In the genomic region with DNA sequence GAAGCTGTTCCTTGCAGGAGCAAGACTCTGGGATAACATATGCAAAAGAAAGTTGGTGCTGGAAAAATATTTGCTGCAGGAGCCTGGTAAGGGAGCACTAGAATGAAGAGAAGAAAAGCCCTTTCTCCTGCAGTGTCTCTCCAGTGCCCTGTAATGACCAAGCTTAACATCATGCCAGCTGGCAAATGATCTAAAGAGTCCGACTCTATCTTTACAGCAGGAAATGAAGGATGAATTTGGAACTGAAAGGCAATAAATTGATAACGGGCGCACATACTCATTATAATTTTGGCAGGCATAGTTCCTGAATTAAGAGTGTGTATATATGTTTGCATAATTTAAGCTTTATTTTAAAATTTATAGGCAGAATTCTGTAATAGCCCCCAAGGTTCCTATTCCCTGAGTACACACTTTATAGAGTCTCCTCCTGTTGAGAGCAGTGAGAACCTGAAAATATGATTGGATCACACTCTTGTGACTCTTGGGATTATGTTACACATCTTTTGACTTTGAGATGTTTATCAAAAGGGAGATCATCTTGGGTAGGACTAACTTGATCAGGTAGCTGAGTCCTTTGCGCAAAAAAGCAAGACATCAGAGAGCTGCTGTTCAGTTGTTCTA, we compare ENCODE assay signal across 1 cellular context.
TF ChIP-seq lines count a peak whose summit lies in the region.

No MANE protein-coding gene starts in this region.

TF ChIP-seq in GM23338, 12 proteins besides CTCF, POLR2A, EP300 and RAD21 (continued from another document):
- TF ChIP-seq, protein P1, sequence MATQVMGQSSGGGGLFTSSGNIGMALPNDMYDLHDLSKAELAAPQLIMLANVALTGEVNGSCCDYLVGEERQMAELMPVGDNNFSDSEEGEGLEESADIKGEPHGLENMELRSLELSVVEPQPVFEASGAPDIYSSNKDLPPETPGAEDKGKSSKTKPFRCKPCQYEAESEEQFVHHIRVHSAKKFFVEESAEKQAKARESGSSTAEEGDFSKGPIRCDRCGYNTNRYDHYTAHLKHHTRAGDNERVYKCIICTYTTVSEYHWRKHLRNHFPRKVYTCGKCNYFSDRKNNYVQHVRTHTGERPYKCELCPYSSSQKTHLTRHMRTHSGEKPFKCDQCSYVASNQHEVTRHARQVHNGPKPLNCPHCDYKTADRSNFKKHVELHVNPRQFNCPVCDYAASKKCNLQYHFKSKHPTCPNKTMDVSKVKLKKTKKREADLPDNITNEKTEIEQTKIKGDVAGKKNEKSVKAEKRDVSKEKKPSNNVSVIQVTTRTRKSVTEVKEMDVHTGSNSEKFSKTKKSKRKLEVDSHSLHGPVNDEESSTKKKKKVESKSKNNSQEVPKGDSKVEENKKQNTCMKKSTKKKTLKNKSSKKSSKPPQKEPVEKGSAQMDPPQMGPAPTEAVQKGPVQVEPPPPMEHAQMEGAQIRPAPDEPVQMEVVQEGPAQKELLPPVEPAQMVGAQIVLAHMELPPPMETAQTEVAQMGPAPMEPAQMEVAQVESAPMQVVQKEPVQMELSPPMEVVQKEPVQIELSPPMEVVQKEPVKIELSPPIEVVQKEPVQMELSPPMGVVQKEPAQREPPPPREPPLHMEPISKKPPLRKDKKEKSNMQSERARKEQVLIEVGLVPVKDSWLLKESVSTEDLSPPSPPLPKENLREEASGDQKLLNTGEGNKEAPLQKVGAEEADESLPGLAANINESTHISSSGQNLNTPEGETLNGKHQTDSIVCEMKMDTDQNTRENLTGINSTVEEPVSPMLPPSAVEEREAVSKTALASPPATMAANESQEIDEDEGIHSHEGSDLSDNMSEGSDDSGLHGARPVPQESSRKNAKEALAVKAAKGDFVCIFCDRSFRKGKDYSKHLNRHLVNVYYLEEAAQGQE (IDR thresholded peaks at IDR 0.05; ENCODE audit: unreplicated experiment) = no peak
- TF ChIP-seq NANOG (IDR thresholded peaks at IDR 0.05; ENCODE audit: borderline replicate concordance) (no peak), STAT1 (IDR thresholded peaks at IDR 0.05; ENCODE audit: unreplicated experiment) (no peak), POLR2AphosphoS5 (IDR thresholded peaks at IDR 0.05; ENCODE audit: low read depth) (no peak)
- TF ChIP-seq, protein P2, sequence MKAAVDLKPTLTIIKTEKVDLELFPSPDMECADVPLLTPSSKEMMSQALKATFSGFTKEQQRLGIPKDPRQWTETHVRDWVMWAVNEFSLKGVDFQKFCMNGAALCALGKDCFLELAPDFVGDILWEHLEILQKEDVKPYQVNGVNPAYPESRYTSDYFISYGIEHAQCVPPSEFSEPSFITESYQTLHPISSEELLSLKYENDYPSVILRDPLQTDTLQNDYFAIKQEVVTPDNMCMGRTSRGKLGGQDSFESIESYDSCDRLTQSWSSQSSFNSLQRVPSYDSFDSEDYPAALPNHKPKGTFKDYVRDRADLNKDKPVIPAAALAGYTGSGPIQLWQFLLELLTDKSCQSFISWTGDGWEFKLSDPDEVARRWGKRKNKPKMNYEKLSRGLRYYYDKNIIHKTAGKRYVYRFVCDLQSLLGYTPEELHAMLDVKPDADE (IDR thresholded peaks at IDR 0.05) = no peak
